ENCODE assay signal across 8 cellular contexts in the genomic region with DNA sequence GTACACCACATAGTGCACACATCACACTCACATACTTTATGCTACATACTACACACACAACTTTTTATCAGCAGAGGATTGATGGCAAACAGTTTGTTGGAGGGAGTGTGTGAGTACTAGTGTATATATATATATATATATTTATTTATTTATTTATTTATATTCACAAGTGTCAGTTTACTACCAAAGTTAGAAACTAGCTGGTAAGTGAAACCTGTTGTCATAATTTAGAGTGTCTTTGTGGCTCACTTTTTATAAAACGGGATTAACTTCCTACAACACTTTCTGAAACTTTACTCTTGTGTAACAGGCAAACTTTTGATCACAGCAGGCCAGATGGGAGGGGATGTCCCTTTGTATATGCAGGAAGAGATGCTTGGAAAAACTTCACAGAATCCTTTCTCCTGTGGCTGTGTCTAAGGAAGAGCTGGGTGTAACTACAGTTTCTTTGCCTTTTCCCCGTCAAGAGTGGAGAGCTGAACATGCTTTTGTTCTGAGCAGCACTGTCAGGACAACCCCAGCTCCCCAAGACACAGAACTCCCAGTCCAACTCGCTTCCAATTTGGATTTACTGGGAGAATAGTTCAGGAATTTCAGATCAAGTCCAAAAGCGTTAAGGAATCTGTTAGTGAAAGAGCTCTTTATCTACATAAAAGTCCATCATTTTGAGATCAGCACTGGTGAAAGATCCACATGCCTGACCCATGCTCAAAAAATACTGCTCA. TPM values are rescaled to one million over a fixed set of nuclear protein-coding genes. Genes with fewer than 3 reads are reported as not detected.
A peak's percentile ranks its signal among the peaks of the same experiment; 100 is the strongest.
DNase-seq lines count a peak whose midpoint lies in the region; ATAC-seq, FAIRE-seq and TF ChIP-seq lines count a peak whose summit lies in the region.

No MANE protein-coding gene starts in this region.

- peaks cover 3 to 10% of the 10 kb centered on the region in 2 donors for H3K4me1 ChIP-seq in small intestine (ENCODE audit: control insufficient read depth in 2 of 2, insufficient read depth in 1 of 2, low read depth in 1 of 2, low read length in 1 of 2)

- H3K9me3 Mint-ChIP-seq in T-helper 1 cell treated with Interleukin-12 subunit alpha and Interleukin-12 subunit beta and Interleukin-4 antibody, amounts not matched to agents 30 μg/mL and 1 μg/mL, for 36 hours, result peaks cover 3% of the 10 kb centered on the region
- H3K9me3 Mint-ChIP-seq in T-cell, result no peaks in the 10 kb centered on the region

- no peak overlapping the region for H3K27ac Mint-ChIP-seq in T-helper 1 cell treated with Interleukin-12 subunit alpha and Interleukin-12 subunit beta and Interleukin-4 antibody, amounts not matched to agents 30 μg/mL and 1 μg/mL, for 36 hours
- peak overlapping the region; percentile 40 to 76 for H3K27ac Mint-ChIP-seq in T-cell

- CTCF ChIA-PET in T-cell (lab: Charles Lee), result interaction anchor here in 1 of 2 donors (0.6 kb wide), 1 partner anchor 260 kb away, joined by 3 read pairs; no protein-coding TSS in a partner anchor

- no peak for ATAC-seq in T-cell (replicated peaks in 1 of 4)

- no peak for FAIRE-seq in small intestine (lab: Jason Lieb, UNC)
- FAIRE-seq in urothelium cell line (lab: Jason Lieb, UNC), result no peak

- POLR2A ChIA-PET in T-cell (lab: Charles Lee), result interaction anchor here in 1 of 2 donors (0.5 kb wide), 1 partner anchor 134 kb away, joined by 3 read pairs; no protein-coding TSS in a partner anchor

- H3K9me3 ChIP-seq in small intestine (ENCODE audit: control insufficient read depth, low read depth), result no peaks in the 10 kb centered on the region

- peaks cover 34% of the 10 kb centered on the region for H3K4me1 Mint-ChIP-seq in T-helper 1 cell treated with Interleukin-12 subunit alpha and Interleukin-12 subunit beta and Interleukin-4 antibody, amounts not matched to agents 30 μg/mL and 1 μg/mL, for 36 hours (ENCODE audit: low read depth)
- H3K4me1 Mint-ChIP-seq in T-cell, result peaks cover 35 to 41% (median 38%) of the 10 kb centered on the region in 3 donors

- peak overlapping the region; percentile 84 to 90 for H3K4me3 ChIP-seq in foreskin fibroblast (ENCODE audit: low read depth in 1 of 2, low read length in 2 of 2)
- peak overlapping the region; percentile 86 to 95 for H3K4me3 ChIP-seq in small intestine (ENCODE audit: low read depth in 1 of 2, low read length in 2 of 2)

- peak overlapping the region; percentile 90 for H3K4me3 Mint-ChIP-seq in T-helper 1 cell treated with Interleukin-12 subunit alpha and Interleukin-12 subunit beta and Interleukin-4 antibody, amounts not matched to agents 30 μg/mL and 1 μg/mL, for 36 hours
- H3K4me3 Mint-ChIP-seq in T-cell, result peak overlapping the region; percentile 84 to 91 (median 89)

- WGBS in small intestine, 3 donors, result 12 to 27% (median 19%) methylated on average over 4 of the region's 4 CpGs

- peak overlapping the region; percentile 97 to 99 for H3K27ac ChIP-seq in small intestine (ENCODE audit: low read depth in 1 of 2, low read length in 1 of 2)

- DNase-seq in T-helper 1 cell, result no peak
- DNase-seq in T-cell, result no peak
- DNase-seq in foreskin fibroblast, result peak in 1 of 2 donors; percentile 40
- peak; percentile 36 for DNase-seq in small intestine
- DNase-seq in OCI-M2 (lab: John Stamatoyannopoulos, UW; ENCODE audit: unreplicated experiment), result no peak
- no peak for DNase-seq in NCI-H446 treated with DMSO at 0.1 percent for 48 hours (lab: John Stamatoyannopoulos, UW)
- DNase-seq in urothelium cell line (ENCODE audit: low spot score), result no peak

- no peak for TF ChIP-seq CTCF in foreskin fibroblast (IDR thresholded peaks at IDR 0.05; ENCODE audit: low read depth, low read length)

- H3K36me3 Mint-ChIP-seq in T-helper 1 cell treated with Interleukin-12 subunit alpha and Interleukin-12 subunit beta and Interleukin-4 antibody, amounts not matched to agents 30 μg/mL and 1 μg/mL, for 36 hours (ENCODE audit: low read depth), result no peaks in the 10 kb centered on the region
- H3K36me3 Mint-ChIP-seq in T-cell, result no peaks in the 10 kb centered on the region

- H3K27me3 ChIP-seq in small intestine (ENCODE audit: control insufficient read depth in 2 of 2, insufficient read depth in 2 of 2, low read length in 2 of 2), result no peaks in the 10 kb centered on the region

- peaks cover 6% of the 10 kb centered on the region for H3K27me3 Mint-ChIP-seq in T-helper 1 cell treated with Interleukin-12 subunit alpha and Interleukin-12 subunit beta and Interleukin-4 antibody, amounts not matched to agents 30 μg/mL and 1 μg/mL, for 36 hours (ENCODE audit: low read depth)
- H3K27me3 Mint-ChIP-seq in T-cell, result peaks cover 3 to 20% of the 10 kb centered on the region in 2 donors

- no peaks in the 10 kb centered on the region for H3K36me3 ChIP-seq in small intestine (ENCODE audit: control insufficient read depth in 2 of 2, insufficient read depth in 2 of 2, low read length in 2 of 2)

RNA-seq across cellular contexts. Expression of gene SAMD13, which starts 1.8 kb away (rescaled TPM):
- under 1 TPM in 1 of 5 donors, not detected in 4; 0.30 TPM for total RNA-seq in T-cell
- polyA plus RNA-seq in small intestine, result 1 to 10 TPM; 2.2 to 5.0 (median 4.3) TPM
